In genomic region chr2:175234153-175234552, GRCh38 we compare ENCODE assay signal across 13 cellular contexts. TPM values are rescaled to one million over a fixed set of nuclear protein-coding genes. Genes with fewer than 3 reads are reported as not detected.
DNase-seq lines count a peak whose midpoint lies in the region; ATAC-seq and TF ChIP-seq lines count a peak whose summit lies in the region.
"Had no signal": no experiment of that assay in that cellular context is flagged by ENCODE, and none has a peak within 500 bp of the region (broad histone marks: within the 10 kb centered on the region; RNA-seq: fewer than 3 reads in every experiment).

No MANE protein-coding gene starts in this region.

- peak overlapping the region; percentile 0 to 17 (median 10) for H3K27ac Mint-ChIP-seq in naive B cell
- H3K27ac Mint-ChIP-seq: activated CD8-positive, alpha-beta T cell treated with anti-CD3 and anti-CD28 coated beads for 36 hours had no signal

- H3K4me3 ChIP-seq in HFF-Myc (replicated peaks; ENCODE audit: low read depth, low read length) (no peak overlapping the region), left lung (no peak overlapping the region)
- H3K4me3 ChIP-seq: ovary, tibial artery had no signal

- peak overlapping the region in 3 of 8 donors; percentile 2 to 59 (median 17) for H3K4me3 Mint-ChIP-seq in naive B cell
- H3K4me3 Mint-ChIP-seq: activated CD8-positive, alpha-beta T cell treated with anti-CD3 and anti-CD28 coated beads for 36 hours had no signal

- H3K27me3 Mint-ChIP-seq in naive B cell = peaks cover 10 to 18% (median 10%) of the 10 kb centered on the region in 3 donors

- ATAC-seq in naive B cell (ENCODE audit: low read depth in 2 of 2) (peak; percentile 69 to 72), foreskin keratinocyte (no peak), HG02970 (IDR thresholded peaks at IDR 0.05; ENCODE audit: low FRiP score, unreplicated experiment) (no peak), left lung (no peak)
- ATAC-seq: activated CD8-positive, alpha-beta T cell treated with anti-CD3 and anti-CD28 coated beads for 36 hours had no signal

- H3K27me3 ChIP-seq in foreskin keratinocyte (no peaks in the 10 kb centered on the region), left lung (no peaks in the 10 kb centered on the region)
- H3K27me3 ChIP-seq: ovary had no signal

- H3K4me1 ChIP-seq in foreskin keratinocyte (no peaks in the 10 kb centered on the region), left lung (no peaks in the 10 kb centered on the region)
- H3K4me1 ChIP-seq: tibial artery had no signal

- H3K36me3 Mint-ChIP-seq in naive B cell = peaks cover 0 to 8% of the 10 kb centered on the region in 2 donors

- TF ChIP-seq CTCF in HFF-Myc (IDR thresholded peaks at IDR 0.05; ENCODE audit: low read depth, low read length, missing control alignments) = no peak
- TF ChIP-seq CTCF in foreskin keratinocyte (conservative IDR thresholded peaks at IDR 0.05) = no peak
- no peak for TF ChIP-seq CTCF in left lung (IDR thresholded peaks at IDR 0.05)

- peaks cover 11 to 18% (median 15%) of the 10 kb centered on the region in 3 donors for H3K4me1 Mint-ChIP-seq in naive B cell

- H3K9me3 ChIP-seq in left lung = peaks cover 0 to 7% of the 10 kb centered on the region in 2 donors
- H3K9me3 ChIP-seq: ovary, tibial artery had no signal

- intact Hi-C loops in left lung (cut with DNase I) = no loop called here

- DNase-seq in EL (peak; percentile 5), HFF-Myc (ENCODE audit: extremely low read depth, low read depth) (peak; percentile 93), NCI-H2029 treated with DMSO at 0.1 percent for 48 hours (lab: John Stamatoyannopoulos, UW) (peak; percentile 25), naive B cell (peak; percentile 3), foreskin keratinocyte (no peak), left lung (no peak), DMS53 treated with DMSO at 0.1 percent for 48 hours (lab: John Stamatoyannopoulos, UW; ENCODE audit: unreplicated experiment) (no peak)
- DNase-seq: activated CD8-positive, alpha-beta T cell treated with anti-CD3 and anti-CD28 coated beads for 36 hours; activated effector memory CD4-positive, alpha-beta T cell treated with anti-CD3 and anti-CD28 coated beads, Interleukin-2, amount 50 U/mL, for 16 hours; H7; ovary; tibial artery had no signal

- H3K36me3 ChIP-seq in left lung = no peaks in the 10 kb centered on the region
- H3K36me3 ChIP-seq: ovary, tibial artery had no signal

- no peak overlapping the region for H3K27ac ChIP-seq in foreskin keratinocyte
- H3K27ac ChIP-seq in left lung = no peak overlapping the region
- H3K27ac ChIP-seq: ovary, tibial artery had no signal

- H3K9me3 Mint-ChIP-seq in naive B cell = peaks cover 0 to 17% (median 10%) of the 10 kb centered on the region in 7 donors

RNA-seq across cellular contexts. Expression of gene ATP5MC3, which starts 52.6 kb away (rescaled TPM):
- 100 to 1,000 TPM; 240 to 369 (median 311) TPM for polyA plus RNA-seq in naive B cell (ENCODE audit: low read depth in 6 of 6)
- total RNA-seq in foreskin keratinocyte = 312 and 367 TPM in 2 replicates
- polyA plus RNA-seq in foreskin keratinocyte = 489 and 557 TPM in 2 replicates
- total RNA-seq in left lung = 100 to 1,000 TPM; 170 to 204 TPM

Comparison
In these comparisons a context has a peak if more than half of its experiments do, and no peak if none do; other contexts are left out.
1. DNase-seq: peak in EL (single experiment), HFF-Myc (single experiment), NCI-H2029 treated with DMSO at 0.1 percent for 48 hours (single experiment) and naive B cell (single experiment); none in foreskin keratinocyte (0 of 2), left lung (0 of 2) and DMS53 treated with DMSO at 0.1 percent for 48 hours (single experiment).
2. ATAC-seq: peak in naive B cell (2 of 2); none in foreskin keratinocyte (single experiment), HG02970 (single experiment) and left lung (single experiment).